In the genomic region with DNA sequence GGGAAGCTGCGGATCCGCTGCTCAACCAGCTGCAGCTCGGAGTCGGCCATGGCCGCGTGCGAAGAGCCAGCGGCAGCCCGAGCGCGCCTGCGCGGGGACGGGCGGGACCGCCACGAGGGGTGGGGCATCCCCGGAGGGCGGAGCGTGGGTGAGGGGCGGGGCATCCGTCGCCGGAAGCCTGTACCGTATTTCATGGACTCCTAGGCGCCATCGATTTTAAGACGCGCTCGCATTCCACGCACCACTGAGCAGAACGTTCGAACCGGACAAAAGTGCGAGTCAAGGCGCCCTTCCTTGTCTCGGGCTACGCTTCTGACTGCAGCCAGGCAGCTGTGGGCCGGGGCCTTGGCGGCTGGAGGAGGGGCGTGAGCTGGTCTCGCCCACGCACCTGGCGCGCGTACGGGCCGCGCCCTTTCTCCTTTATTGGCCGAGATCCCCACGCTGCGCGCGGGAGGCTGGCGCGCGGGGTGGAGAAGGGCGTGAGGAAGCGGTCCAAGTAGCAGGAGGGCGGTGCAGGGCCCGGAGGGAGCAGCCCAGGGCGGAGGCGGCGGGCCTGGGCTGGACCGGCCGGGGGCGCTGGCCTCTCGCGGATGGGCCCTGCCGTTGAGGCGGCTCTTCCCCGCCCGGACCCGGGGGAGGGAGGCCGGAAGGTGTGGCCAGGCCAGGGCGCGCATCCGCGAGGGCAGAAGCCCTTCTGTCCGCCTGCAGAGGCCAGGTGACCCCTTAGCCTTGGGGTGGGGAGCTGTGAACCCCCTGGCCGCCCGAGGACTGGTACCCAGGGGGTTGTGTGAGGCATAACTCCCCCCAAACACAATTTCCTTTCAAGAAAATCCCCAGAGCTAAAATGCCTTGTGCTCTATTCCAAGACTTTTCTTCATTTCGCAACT, we compare ENCODE assay signal across 8 cellular contexts. TPM values are rescaled to one million over a fixed set of nuclear protein-coding genes. Genes with fewer than 3 reads are reported as not detected.
A peak's percentile ranks its signal among the peaks of the same experiment; 100 is the strongest.
DNase-seq lines count a peak whose midpoint lies in the region; ATAC-seq and TF ChIP-seq lines count a peak whose summit lies in the region.

A gene with protein sequence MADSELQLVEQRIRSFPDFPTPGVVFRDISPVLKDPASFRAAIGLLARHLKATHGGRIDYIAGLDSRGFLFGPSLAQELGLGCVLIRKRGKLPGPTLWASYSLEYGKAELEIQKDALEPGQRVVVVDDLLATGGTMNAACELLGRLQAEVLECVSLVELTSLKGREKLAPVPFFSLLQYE (minus strand): TSS at position 79 of the 887 bp plus-strand sequence. CDS start 29 bp downstream, at position 50.

- H3K27me3 ChIP-seq in left ventricle myocardium inferior (ENCODE audit: low read depth): no peaks in the 10 kb centered on the region
- H3K27me3 ChIP-seq in prostate gland (replicated peaks; ENCODE audit: insufficient read depth): no peaks in the 10 kb centered on the region

- H3K4me1 ChIP-seq in left ventricle myocardium inferior: peaks cover 43% of the 10 kb centered on the region
- peaks cover 10% of the 10 kb centered on the region for H3K4me1 ChIP-seq in prostate gland (replicated peaks)

- DNase-seq in NCI-H146 treated with DMSO at 0.1 percent for 48 hours (lab: John Stamatoyannopoulos, UW; ENCODE audit: unreplicated experiment): peak; percentile 71
- DNase-seq in amniotic stem cell (lab: John Stamatoyannopoulos, UW): peak; percentile 86
- peak; percentile 94 for DNase-seq in left ventricle myocardium inferior
- peak; percentile 90 for DNase-seq in prostate gland (ENCODE audit: low spot score)
- peak; percentile 98 for DNase-seq in ureter (ENCODE audit: low spot score)

- TF ChIP-seq POLR2A in GM15510 (IDR thresholded peaks at IDR 0.05; ENCODE audit: borderline replicate concordance, extremely low read depth, insufficient read length) (peak; percentile 94), prostate gland (IDR thresholded peaks at IDR 0.05) (peak; percentile 63)

- H3K4me3 ChIP-seq in left ventricle myocardium inferior: peak within 1 kb of the TSS; percentile 90
- H3K4me3 ChIP-seq in prostate gland: peak within 1 kb of the TSS; percentile 60 to 62

- no peaks in the 10 kb centered on the region for H3K9me3 Mint-ChIP-seq in T-helper 1 cell treated with Interleukin-12 subunit alpha and Interleukin-12 subunit beta and Interleukin-4 antibody, amounts not matched to agents 30 μg/mL and 1 μg/mL, for 36 hours

- peak within 1 kb of the TSS; percentile 95 for H3K4me3 Mint-ChIP-seq in T-helper 1 cell treated with Interleukin-12 subunit alpha and Interleukin-12 subunit beta and Interleukin-4 antibody, amounts not matched to agents 30 μg/mL and 1 μg/mL, for 36 hours

- H3K27ac ChIP-seq in left ventricle myocardium inferior (replicated peaks) (peak within 1 kb of the TSS; percentile 97), prostate gland (peak within 1 kb of the TSS; percentile 83 to 84)

- peaks cover 9% of the 10 kb centered on the region for H3K36me3 Mint-ChIP-seq in T-helper 1 cell treated with Interleukin-12 subunit alpha and Interleukin-12 subunit beta and Interleukin-4 antibody, amounts not matched to agents 30 μg/mL and 1 μg/mL, for 36 hours (ENCODE audit: low read depth)

- peak; percentile 67 for ATAC-seq in HG02884 (IDR thresholded peaks at IDR 0.05; ENCODE audit: unreplicated experiment)

- H3K27me3 Mint-ChIP-seq in T-helper 1 cell treated with Interleukin-12 subunit alpha and Interleukin-12 subunit beta and Interleukin-4 antibody, amounts not matched to agents 30 μg/mL and 1 μg/mL, for 36 hours (ENCODE audit: low read depth): no peaks in the 10 kb centered on the region

- peaks cover 11% of the 10 kb centered on the region for H3K4me1 Mint-ChIP-seq in T-helper 1 cell treated with Interleukin-12 subunit alpha and Interleukin-12 subunit beta and Interleukin-4 antibody, amounts not matched to agents 30 μg/mL and 1 μg/mL, for 36 hours (ENCODE audit: low read depth)

- TF ChIP-seq CTCF in left ventricle myocardium inferior (IDR thresholded peaks at IDR 0.05; ENCODE audit: borderline replicate concordance): peak; percentile 59
- peak in 3 of 4 experiments; percentile 23 to 62 (median 54) for TF ChIP-seq CTCF in prostate gland (IDR thresholded peaks at IDR 0.05)

- peak within 1 kb of the TSS; percentile 98 for H3K27ac Mint-ChIP-seq in T-helper 1 cell treated with Interleukin-12 subunit alpha and Interleukin-12 subunit beta and Interleukin-4 antibody, amounts not matched to agents 30 μg/mL and 1 μg/mL, for 36 hours

- WGBS in prostate gland: 2% methylated on average over 29 of the region's 83 CpGs

- H3K36me3 ChIP-seq in left ventricle myocardium inferior (peaks cover 11% of the 10 kb centered on the region), prostate gland (no peaks in the 10 kb centered on the region)

- no peaks in the 10 kb centered on the region for H3K9me3 ChIP-seq in left ventricle myocardium inferior (replicated peaks)
- no peaks in the 10 kb centered on the region for H3K9me3 ChIP-seq in prostate gland

- intact Hi-C loops in left ventricle myocardium inferior (cut with micrococcal nuclease): no loop called here
- intact Hi-C loops in prostate gland (cut with DNase I): loop anchor here (2.0 to 5.0 kb wide), 3 partner anchors 45 to 890 kb away; a partner anchor contains a TSS

RNA-seq across cellular contexts. Expression of the gene that starts here (rescaled TPM):
- total RNA-seq in left ventricle myocardium inferior (39.2 TPM), prostate gland (100 to 1,000 TPM; 165 to 211 TPM), ureter (152 TPM)

Comparison
In these comparisons a context has a peak if more than half of its experiments do, and no peak if none do; other contexts are left out.
1. Peak in every context shown above with its lines: DNase-seq, ATAC-seq, H3K4me3 ChIP-seq and H3K27ac ChIP-seq.